In genomic region chr12:109764123-109764522, GRCh38 we compare ENCODE assay signal across 1 cellular context.
TF ChIP-seq lines count a peak whose summit lies in the region.

No MANE protein-coding gene starts in this region.

TF ChIP-seq in Ishikawa, 13 proteins besides CTCF, POLR2A, EP300 and RAD21 (continued from another document):
- no peak for TF ChIP-seq FOXM1 (IDR thresholded peaks at IDR 0.05; ENCODE audit: borderline replicate concordance, low read depth)
- no peak for TF ChIP-seq MAX (IDR thresholded peaks at IDR 0.05)
- no peak for TF ChIP-seq CREB1 (IDR thresholded peaks at IDR 0.05; ENCODE audit: low read depth)
- TF ChIP-seq USF1 (IDR thresholded peaks at IDR 0.05) = no peak
- TF ChIP-seq TAF1 (IDR thresholded peaks at IDR 0.05; ENCODE audit: low read depth) = no peak
